ENCODE assay signal across 16 cellular contexts in genomic region chr6:134753001-134753400, GRCh38.
DNase-seq lines count a peak whose midpoint lies in the region; ATAC-seq, FAIRE-seq and TF ChIP-seq lines count a peak whose summit lies in the region.
"Had no signal": no experiment of that assay in that cellular context is flagged by ENCODE, and none has a peak within 500 bp of the region (broad histone marks: within the 10 kb centered on the region; RNA-seq: fewer than 3 reads in every experiment).

No MANE protein-coding gene starts in this region.

- peaks cover 0 to 10% (median 0%) of the 10 kb centered on the region in 4 donors for H3K4me1 ChIP-seq in right lobe of liver
- H3K4me1 ChIP-seq in HepG2 (ENCODE audit: insufficient read depth, low read length): no peaks in the 10 kb centered on the region
- H3K4me1 ChIP-seq in smooth muscle cell (ENCODE audit: low read depth): no peaks in the 10 kb centered on the region
- H3K4me1 ChIP-seq: HAP-1 had no signal

- no peaks in the 10 kb centered on the region for H3F3A ChIP-seq in smooth muscle cell (ENCODE audit: low read depth)

- H3K36me3 Mint-ChIP-seq in nephron (ENCODE audit: low read depth): no peaks in the 10 kb centered on the region
- no peaks in the 10 kb centered on the region for H3K36me3 Mint-ChIP-seq in type B pancreatic cell
- H3K36me3 Mint-ChIP-seq in WTC11: no peaks in the 10 kb centered on the region

- TF ChIP-seq POLR2A in right lobe of liver (IDR thresholded peaks at IDR 0.05) (no peak), HepG2 (IDR thresholded peaks at IDR 0.05; ENCODE audit: insufficient read depth in 1 of 2, low read depth in 2 of 2, low read length in 2 of 2) (no peak)

- peak overlapping the region in 1 of 3 donors; percentile 33 for H3K27ac ChIP-seq in right lobe of liver
- no peak overlapping the region for H3K27ac ChIP-seq in HepG2 (ENCODE audit: extremely low read length, insufficient read depth, low read length)
- H3K27ac ChIP-seq in smooth muscle cell (ENCODE audit: low read depth): no peak overlapping the region

- TF ChIP-seq RAD21 in HepG2 (CRISPR knock-in tag; IDR thresholded peaks at IDR 0.05): no peak

- no peak overlapping the region for H3K9ac ChIP-seq in HepG2 (ENCODE audit: insufficient read depth, low read depth, low read length)
- no peak overlapping the region for H3K9ac ChIP-seq in smooth muscle cell (ENCODE audit: low read depth)

- peak in 3 of 4 donors; percentile 19 to 68 (median 54) for ATAC-seq in right lobe of liver
- ATAC-seq in HepG2: no peak
- ATAC-seq in WTC11: no peak

- H3K27ac Mint-ChIP-seq in nephron (peak overlapping the region; percentile 80 to 94 (median 83)), type B pancreatic cell (peak overlapping the region; percentile 29), WTC11 (no peak overlapping the region)

- H3K4me2 ChIP-seq in HepG2 (ENCODE audit: low read depth, low read length) (no peak overlapping the region), smooth muscle cell (no peak overlapping the region)

- H3K79me2 ChIP-seq in HepG2 (ENCODE audit: insufficient read depth, low read length): no peaks in the 10 kb centered on the region
- H3K79me2 ChIP-seq in smooth muscle cell (ENCODE audit: low read depth): no peaks in the 10 kb centered on the region

- peaks cover 15% of the 10 kb centered on the region for H3K4me1 Mint-ChIP-seq in nephron
- H3K4me1 Mint-ChIP-seq in type B pancreatic cell (ENCODE audit: unreplicated experiment): peaks cover 17% of the 10 kb centered on the region
- H3K4me1 Mint-ChIP-seq in WTC11: peaks cover 15% of the 10 kb centered on the region

- H3K9me3 Mint-ChIP-seq in nephron: no peaks in the 10 kb centered on the region
- H3K9me3 Mint-ChIP-seq in type B pancreatic cell: no peaks in the 10 kb centered on the region
- H3K9me3 Mint-ChIP-seq in WTC11: no peaks in the 10 kb centered on the region; the same call in 1 of the 2 replicates

- no peak for FAIRE-seq in HepG2 (lab: Jason Lieb, UNC)
- FAIRE-seq: GM18507 had no signal

- H4K20me1 ChIP-seq in HepG2 (ENCODE audit: insufficient read depth, low read length) (no peaks in the 10 kb centered on the region), smooth muscle cell (ENCODE audit: low read depth) (no peaks in the 10 kb centered on the region)

- TF ChIP-seq EP300 in HepG2 (IDR thresholded peaks at IDR 0.05; ENCODE audit: low read depth in 2 of 2, low read length in 2 of 2) (no peak), HepG2 (CRISPR knock-in tag; IDR thresholded peaks at IDR 0.05; ENCODE audit: borderline replicate concordance) (no peak)

- DNase-seq in right lobe of liver: no peak
- DNase-seq in HepG2 (ENCODE audit: low spot score): no peak
- DNase-seq in foreskin melanocyte: peak; percentile 85
- DNase-seq in type B pancreatic cell (ENCODE audit: extremely low spot score, unreplicated experiment): no peak
- DNase-seq in smooth muscle cell (lab: John Stamatoyannopoulos, UW; ENCODE audit: unreplicated experiment): no peak
- no peak for DNase-seq in WTC11 (ENCODE audit: low spot score)
- DNase-seq in activated CD4-positive, alpha-beta T cell treated with anti-CD3 and anti-CD28 coated beads, Interleukin-2, amount 50 U/mL, for 48 hours: no peak
- DNase-seq: C1 segment of cervical spinal cord, COR-L47, NCI-H1436 treated with DMSO at 0.1 percent for 48 hours, NCI-H2081, NCI-H226, NCI-H69 had no signal

- no peaks in the 10 kb centered on the region for H3K9me3 ChIP-seq in right lobe of liver
- H3K9me3 ChIP-seq in HepG2 (ENCODE audit: low read length): no peaks in the 10 kb centered on the region
- H3K9me3 ChIP-seq in smooth muscle cell (replicated peaks; ENCODE audit: low read depth): no peaks in the 10 kb centered on the region
- H3K9me3 ChIP-seq: HAP-1 had no signal

- H3K27me3 ChIP-seq in right lobe of liver (no peaks in the 10 kb centered on the region), HepG2 (ENCODE audit: control insufficient read depth in 1 of 2, insufficient read depth in 2 of 2, low read length in 2 of 2) (peaks cover 0 to 3% of the 10 kb centered on the region in 2 experiments; a peak in 2 of 5 replicates), smooth muscle cell (ENCODE audit: low read depth) (no peaks in the 10 kb centered on the region)

- no peak overlapping the region for H2AFZ ChIP-seq in HepG2 (ENCODE audit: low read length)
- no peak overlapping the region for H2AFZ ChIP-seq in smooth muscle cell (ENCODE audit: low read depth)

- 19% methylated on average over 4 of the region's 4 CpGs for WGBS in right lobe of liver (ENCODE audit: insufficient coverage, low coverage, low lambda C conversion rate, missing lambda C conversion rate)
- under 1% methylated on average over 4 of the region's 4 CpGs for WGBS in HepG2 (ENCODE audit: low lambda C conversion rate)
- 80% methylated on average over 4 of the region's 4 CpGs for WGBS in smooth muscle cell (ENCODE audit: low lambda C conversion rate)

- no peak overlapping the region for H3K4me3 Mint-ChIP-seq in nephron
- no peak overlapping the region for H3K4me3 Mint-ChIP-seq in type B pancreatic cell
- no peak overlapping the region for H3K4me3 Mint-ChIP-seq in WTC11

- CTCF ChIA-PET in HepG2 (lab: Yijun Ruan, JAX; ENCODE audit: low intra/inter-chr PET ratio, low total read pairs) (no interaction called here), WTC11 (lab: Charles Lee) (interaction anchor here (0.6 kb wide), 1 partner anchor 62 kb away, joined by 5 read pairs; no protein-coding TSS in a partner anchor)

- no TSS peak for BruUV-seq in HepG2 (replicated peaks; lab: Mats Ljungman, UMichigan)

- no peak for TF ChIP-seq CTCF in right lobe of liver (IDR thresholded peaks at IDR 0.05)
- TF ChIP-seq CTCF in HepG2 (CRISPR knock-in tag; IDR thresholded peaks at IDR 0.05): no peak
- TF ChIP-seq CTCF in nephron (IDR thresholded peaks at IDR 0.05; ENCODE audit: unreplicated experiment in 3 of 3): no peak
- TF ChIP-seq CTCF in type B pancreatic cell (conservative IDR thresholded peaks at IDR 0.05): no peak
- no peak for TF ChIP-seq CTCF in smooth muscle cell (IDR thresholded peaks at IDR 0.05; ENCODE audit: borderline replicate concordance, insufficient read depth, poor library complexity, severe bottlenecking)
- no peak for TF ChIP-seq CTCF in WTC11 (IDR thresholded peaks at IDR 0.05)

- in situ Hi-C loops in HepG2 (cut with HindIII; ENCODE audit: extremely low pct_ligation_motif_present, low pct_unique_long_range_greater_than_20kb): no loop called here

- H3K36me3 ChIP-seq in right lobe of liver (no peaks in the 10 kb centered on the region), HepG2 (replicated peaks in 1 of 2; ENCODE audit: control insufficient read depth in 1 of 2, insufficient read depth in 2 of 2, low read length in 2 of 2) (no peaks in the 10 kb centered on the region), smooth muscle cell (ENCODE audit: low read depth) (no peaks in the 10 kb centered on the region)
- H3K36me3 ChIP-seq: HAP-1 had no signal

- H3K4me3 ChIP-seq in right lobe of liver (no peak overlapping the region), HepG2 (replicated peaks in 1 of 3; ENCODE audit: insufficient read depth in 1 of 3, low read depth in 2 of 3, low read length in 3 of 3) (no peak overlapping the region), smooth muscle cell (no peak overlapping the region)
- H3K4me3 ChIP-seq: HAP-1 had no signal

- H3K27me3 Mint-ChIP-seq in nephron (ENCODE audit: low read depth) (no peaks in the 10 kb centered on the region), type B pancreatic cell (no peaks in the 10 kb centered on the region), WTC11 (ENCODE audit: low read depth) (no peaks in the 10 kb centered on the region)

- intact Hi-C loops in right lobe of liver (cut with DNase I): no loop called here
- intact Hi-C loops in HepG2 (cut with micrococcal nuclease; ENCODE audit: unreplicated experiment): no loop called here

- POLR2A ChIA-PET in HepG2 (lab: Yijun Ruan, JAX): no interaction called here
- POLR2A ChIA-PET in WTC11 (lab: Charles Lee): no interaction called here

TF ChIP-seq in HepG2, 621 proteins besides CTCF, POLR2A, EP300 and RAD21 (continues in another document):
- TF ChIP-seq ARID2 (CRISPR knock-in tag; IDR thresholded peaks at IDR 0.05; ENCODE audit: borderline replicate concordance) (no peak), SMAD3 (CRISPR knock-in tag; IDR thresholded peaks at IDR 0.05) (no peak), PHF8 (CRISPR knock-in tag; IDR thresholded peaks at IDR 0.05) (no peak)

TF ChIP-seq in WTC11, 78 proteins besides CTCF, POLR2A, EP300 and RAD21 (continues in another document):
- TF ChIP-seq ARID4B (CRISPR knock-in tag; IDR thresholded peaks at IDR 0.05; ENCODE audit: borderline replicate concordance): no peak

Comparison
In these comparisons a context has a peak if more than half of its experiments do, and no peak if none do; other contexts are left out.
1. ATAC-seq: peak in right lobe of liver (3 of 4); none in HepG2 (single experiment) and WTC11 (single experiment).